Comparison of ENCODE assay signal across 1 cellular context in the genomic region with DNA sequence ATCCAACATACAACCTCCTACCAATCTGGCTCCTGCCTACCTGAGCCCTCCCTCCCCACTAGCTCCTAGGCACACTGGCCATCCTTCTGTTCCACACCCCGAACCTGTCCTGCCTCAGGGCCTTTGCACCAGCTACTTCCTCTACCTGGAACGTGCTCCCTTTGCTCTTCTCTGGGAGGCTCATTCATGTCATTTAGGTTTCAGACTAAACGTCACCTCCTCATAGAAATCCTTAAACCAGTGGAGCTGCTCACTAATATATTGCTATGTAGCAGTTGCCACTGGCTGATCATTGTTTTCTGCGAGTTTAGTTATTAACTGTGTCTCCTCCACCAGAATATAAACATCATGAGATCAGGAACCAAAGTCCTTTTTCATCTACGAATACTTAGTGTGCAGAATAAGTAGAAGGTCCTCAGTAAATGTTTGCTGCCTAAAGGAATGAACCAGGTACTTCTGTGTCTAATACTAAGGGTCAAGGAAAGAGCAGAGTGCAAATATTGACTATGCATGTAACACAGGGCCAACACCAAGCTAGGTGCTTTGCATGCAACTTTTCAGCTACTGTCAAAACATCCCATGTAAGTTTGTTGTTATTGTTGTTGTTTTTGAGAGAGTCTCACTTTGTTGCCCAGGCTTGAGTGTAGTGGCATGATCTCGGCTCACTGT.
TF ChIP-seq lines count a peak whose summit lies in the region.

No MANE protein-coding gene starts in this region.

TF ChIP-seq in HepG2, 621 proteins besides CTCF, POLR2A, EP300 and RAD21 (continued from another document and continues in another):
- TF ChIP-seq ZNF484 (CRISPR knock-in tag; IDR thresholded peaks at IDR 0.05; ENCODE audit: borderline replicate concordance, low read depth) (no peak), STAG1 (CRISPR knock-in tag; IDR thresholded peaks at IDR 0.05) (peak; percentile 30), GPN1 (CRISPR knock-in tag; IDR thresholded peaks at IDR 0.05; ENCODE audit: borderline replicate concordance) (no peak), SMARCE1 (IDR thresholded peaks at IDR 0.05; ENCODE audit: borderline replicate concordance) (no peak), ZFP41 (CRISPR knock-in tag; IDR thresholded peaks at IDR 0.05; ENCODE audit: borderline replicate concordance) (no peak), TOPORS (CRISPR knock-in tag; IDR thresholded peaks at IDR 0.05) (peak; percentile 25), ZNF260 (CRISPR knock-in tag; IDR thresholded peaks at IDR 0.05; ENCODE audit: borderline replicate concordance, low read depth) (no peak), POLR2AphosphoS5 (IDR thresholded peaks at IDR 0.05; ENCODE audit: low read depth, low read length) (peak; percentile 38; the same call in 1 of the 2 replicates), ZNF431 (CRISPR knock-in tag; IDR thresholded peaks at IDR 0.05; ENCODE audit: borderline replicate concordance, low read depth) (no peak; the same call in 1 of the 2 replicates), ZNF816 (CRISPR knock-in tag; IDR thresholded peaks at IDR 0.05; ENCODE audit: borderline replicate concordance) (no peak), ZFP82 (CRISPR knock-in tag; IDR thresholded peaks at IDR 0.05; ENCODE audit: borderline replicate concordance) (no peak), GATAD2A (CRISPR knock-in tag; IDR thresholded peaks at IDR 0.05) (peak; percentile 97), ZNF773 (CRISPR knock-in tag; IDR thresholded peaks at IDR 0.05; ENCODE audit: borderline replicate concordance) (no peak), ZSCAN31 (CRISPR knock-in tag; IDR thresholded peaks at IDR 0.05; ENCODE audit: low read depth) (no peak), REXO4 (CRISPR knock-in tag; IDR thresholded peaks at IDR 0.05; ENCODE audit: borderline replicate concordance) (no peak), ZSCAN20 (CRISPR knock-in tag; IDR thresholded peaks at IDR 0.05; ENCODE audit: borderline replicate concordance) (no peak), ZNF891 (CRISPR knock-in tag; IDR thresholded peaks at IDR 0.05) (no peak), ZC3H4 (CRISPR knock-in tag; IDR thresholded peaks at IDR 0.05; ENCODE audit: borderline replicate concordance) (no peak), CREB1 (IDR thresholded peaks at IDR 0.05) (no peak; the same call in 1 of the 2 replicates), CREB1 (CRISPR knock-in tag; IDR thresholded peaks at IDR 0.05) (peak; percentile 78), SYNCRIP (IDR thresholded peaks at IDR 0.05; ENCODE audit: insufficient read depth, low read depth, low read length) (no peak), RARG (CRISPR knock-in tag; IDR thresholded peaks at IDR 0.05; ENCODE audit: low read depth) (no peak), SAFB2 (CRISPR knock-in tag; IDR thresholded peaks at IDR 0.05; ENCODE audit: borderline replicate concordance, low read depth) (no peak; the same call in 1 of the 2 replicates), ZNF282 (IDR thresholded peaks at IDR 0.05; ENCODE audit: partially characterized antibody) (no peak), RELA (CRISPR knock-in tag; IDR thresholded peaks at IDR 0.05) (no peak; the same call in 1 of the 2 replicates), MLLT10 (CRISPR knock-in tag; IDR thresholded peaks at IDR 0.05) (no peak), SRSF4 (IDR thresholded peaks at IDR 0.05; ENCODE audit: low read depth, low read length, poor library complexity, severe bottlenecking) (no peak), SNAI1 (CRISPR knock-in tag; IDR thresholded peaks at IDR 0.05; ENCODE audit: borderline replicate concordance) (no peak), ZNF367 (CRISPR knock-in tag; IDR thresholded peaks at IDR 0.05; ENCODE audit: borderline replicate concordance) (no peak), ZBTB38 (CRISPR knock-in tag; IDR thresholded peaks at IDR 0.05) (no peak), KLF12 (CRISPR knock-in tag; IDR thresholded peaks at IDR 0.05; ENCODE audit: borderline replicate concordance) (no peak), RNF2 (conservative IDR thresholded peaks at IDR 0.05; ENCODE audit: low read depth) (no peak), ZNF547 (CRISPR knock-in tag; IDR thresholded peaks at IDR 0.05) (no peak), ZNF354B (CRISPR knock-in tag; IDR thresholded peaks at IDR 0.05) (no peak), EED (CRISPR knock-in tag; IDR thresholded peaks at IDR 0.05) (no peak), NFKBIZ (CRISPR knock-in tag; IDR thresholded peaks at IDR 0.05) (peak; percentile 93), ZNF776 (CRISPR knock-in tag; IDR thresholded peaks at IDR 0.05) (no peak), ZNF34 (CRISPR knock-in tag; IDR thresholded peaks at IDR 0.05; ENCODE audit: borderline replicate concordance) (no peak)
- TF ChIP-seq, protein P1, sequence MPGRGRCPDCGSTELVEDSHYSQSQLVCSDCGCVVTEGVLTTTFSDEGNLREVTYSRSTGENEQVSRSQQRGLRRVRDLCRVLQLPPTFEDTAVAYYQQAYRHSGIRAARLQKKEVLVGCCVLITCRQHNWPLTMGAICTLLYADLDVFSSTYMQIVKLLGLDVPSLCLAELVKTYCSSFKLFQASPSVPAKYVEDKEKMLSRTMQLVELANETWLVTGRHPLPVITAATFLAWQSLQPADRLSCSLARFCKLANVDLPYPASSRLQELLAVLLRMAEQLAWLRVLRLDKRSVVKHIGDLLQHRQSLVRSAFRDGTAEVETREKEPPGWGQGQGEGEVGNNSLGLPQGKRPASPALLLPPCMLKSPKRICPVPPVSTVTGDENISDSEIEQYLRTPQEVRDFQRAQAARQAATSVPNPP (CRISPR knock-in tag; IDR thresholded peaks at IDR 0.05): no peak
- TF ChIP-seq, protein P2, sequence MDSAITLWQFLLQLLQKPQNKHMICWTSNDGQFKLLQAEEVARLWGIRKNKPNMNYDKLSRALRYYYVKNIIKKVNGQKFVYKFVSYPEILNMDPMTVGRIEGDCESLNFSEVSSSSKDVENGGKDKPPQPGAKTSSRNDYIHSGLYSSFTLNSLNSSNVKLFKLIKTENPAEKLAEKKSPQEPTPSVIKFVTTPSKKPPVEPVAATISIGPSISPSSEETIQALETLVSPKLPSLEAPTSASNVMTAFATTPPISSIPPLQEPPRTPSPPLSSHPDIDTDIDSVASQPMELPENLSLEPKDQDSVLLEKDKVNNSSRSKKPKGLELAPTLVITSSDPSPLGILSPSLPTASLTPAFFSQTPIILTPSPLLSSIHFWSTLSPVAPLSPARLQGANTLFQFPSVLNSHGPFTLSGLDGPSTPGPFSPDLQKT (CRISPR knock-in tag; IDR thresholded peaks at IDR 0.05; ENCODE audit: borderline replicate concordance): no peak
- TF ChIP-seq, protein P3, sequence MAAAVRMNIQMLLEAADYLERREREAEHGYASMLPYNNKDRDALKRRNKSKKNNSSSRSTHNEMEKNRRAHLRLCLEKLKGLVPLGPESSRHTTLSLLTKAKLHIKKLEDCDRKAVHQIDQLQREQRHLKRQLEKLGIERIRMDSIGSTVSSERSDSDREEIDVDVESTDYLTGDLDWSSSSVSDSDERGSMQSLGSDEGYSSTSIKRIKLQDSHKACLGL (CRISPR knock-in tag; IDR thresholded peaks at IDR 0.05): no peak
- TF ChIP-seq, protein P4, sequence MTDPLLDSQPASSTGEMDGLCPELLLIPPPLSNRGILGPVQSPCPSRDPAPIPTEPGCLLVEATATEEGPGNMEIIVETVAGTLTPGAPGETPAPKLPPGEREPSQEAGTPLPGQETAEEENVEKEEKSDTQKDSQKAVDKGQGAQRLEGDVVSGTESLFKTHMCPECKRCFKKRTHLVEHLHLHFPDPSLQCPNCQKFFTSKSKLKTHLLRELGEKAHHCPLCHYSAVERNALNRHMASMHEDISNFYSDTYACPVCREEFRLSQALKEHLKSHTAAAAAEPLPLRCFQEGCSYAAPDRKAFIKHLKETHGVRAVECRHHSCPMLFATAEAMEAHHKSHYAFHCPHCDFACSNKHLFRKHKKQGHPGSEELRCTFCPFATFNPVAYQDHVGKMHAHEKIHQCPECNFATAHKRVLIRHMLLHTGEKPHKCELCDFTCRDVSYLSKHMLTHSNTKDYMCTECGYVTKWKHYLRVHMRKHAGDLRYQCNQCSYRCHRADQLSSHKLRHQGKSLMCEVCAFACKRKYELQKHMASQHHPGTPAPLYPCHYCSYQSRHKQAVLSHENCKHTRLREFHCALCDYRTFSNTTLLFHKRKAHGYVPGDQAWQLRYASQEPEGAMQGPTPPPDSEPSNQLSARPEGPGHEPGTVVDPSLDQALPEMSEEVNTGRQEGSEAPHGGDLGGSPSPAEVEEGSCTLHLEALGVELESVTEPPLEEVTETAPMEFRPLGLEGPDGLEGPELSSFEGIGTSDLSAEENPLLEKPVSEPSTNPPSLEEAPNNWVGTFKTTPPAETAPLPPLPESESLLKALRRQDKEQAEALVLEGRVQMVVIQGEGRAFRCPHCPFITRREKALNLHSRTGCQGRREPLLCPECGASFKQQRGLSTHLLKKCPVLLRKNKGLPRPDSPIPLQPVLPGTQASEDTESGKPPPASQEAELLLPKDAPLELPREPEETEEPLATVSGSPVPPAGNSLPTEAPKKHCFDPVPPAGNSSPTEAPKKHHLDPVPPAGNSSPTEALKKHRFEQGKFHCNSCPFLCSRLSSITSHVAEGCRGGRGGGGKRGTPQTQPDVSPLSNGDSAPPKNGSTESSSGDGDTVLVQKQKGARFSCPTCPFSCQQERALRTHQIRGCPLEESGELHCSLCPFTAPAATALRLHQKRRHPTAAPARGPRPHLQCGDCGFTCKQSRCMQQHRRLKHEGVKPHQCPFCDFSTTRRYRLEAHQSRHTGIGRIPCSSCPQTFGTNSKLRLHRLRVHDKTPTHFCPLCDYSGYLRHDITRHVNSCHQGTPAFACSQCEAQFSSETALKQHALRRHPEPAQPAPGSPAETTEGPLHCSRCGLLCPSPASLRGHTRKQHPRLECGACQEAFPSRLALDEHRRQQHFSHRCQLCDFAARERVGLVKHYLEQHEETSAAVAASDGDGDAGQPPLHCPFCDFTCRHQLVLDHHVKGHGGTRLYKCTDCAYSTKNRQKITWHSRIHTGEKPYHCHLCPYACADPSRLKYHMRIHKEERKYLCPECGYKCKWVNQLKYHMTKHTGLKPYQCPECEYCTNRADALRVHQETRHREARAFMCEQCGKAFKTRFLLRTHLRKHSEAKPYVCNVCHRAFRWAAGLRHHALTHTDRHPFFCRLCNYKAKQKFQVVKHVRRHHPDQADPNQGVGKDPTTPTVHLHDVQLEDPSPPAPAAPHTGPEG (CRISPR knock-in tag; IDR thresholded peaks at IDR 0.05): no peak
- TF ChIP-seq, protein P5, sequence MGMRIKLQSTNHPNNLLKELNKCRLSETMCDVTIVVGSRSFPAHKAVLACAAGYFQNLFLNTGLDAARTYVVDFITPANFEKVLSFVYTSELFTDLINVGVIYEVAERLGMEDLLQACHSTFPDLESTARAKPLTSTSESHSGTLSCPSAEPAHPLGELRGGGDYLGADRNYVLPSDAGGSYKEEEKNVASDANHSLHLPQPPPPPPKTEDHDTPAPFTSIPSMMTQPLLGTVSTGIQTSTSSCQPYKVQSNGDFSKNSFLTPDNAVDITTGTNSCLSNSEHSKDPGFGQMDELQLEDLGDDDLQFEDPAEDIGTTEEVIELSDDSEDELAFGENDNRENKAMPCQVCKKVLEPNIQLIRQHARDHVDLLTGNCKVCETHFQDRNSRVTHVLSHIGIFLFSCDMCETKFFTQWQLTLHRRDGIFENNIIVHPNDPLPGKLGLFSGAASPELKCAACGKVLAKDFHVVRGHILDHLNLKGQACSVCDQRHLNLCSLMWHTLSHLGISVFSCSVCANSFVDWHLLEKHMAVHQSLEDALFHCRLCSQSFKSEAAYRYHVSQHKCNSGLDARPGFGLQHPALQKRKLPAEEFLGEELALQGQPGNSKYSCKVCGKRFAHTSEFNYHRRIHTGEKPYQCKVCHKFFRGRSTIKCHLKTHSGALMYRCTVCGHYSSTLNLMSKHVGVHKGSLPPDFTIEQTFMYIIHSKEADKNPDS (CRISPR knock-in tag; IDR thresholded peaks at IDR 0.05): peak; percentile 99
- TF ChIP-seq, protein P6, sequence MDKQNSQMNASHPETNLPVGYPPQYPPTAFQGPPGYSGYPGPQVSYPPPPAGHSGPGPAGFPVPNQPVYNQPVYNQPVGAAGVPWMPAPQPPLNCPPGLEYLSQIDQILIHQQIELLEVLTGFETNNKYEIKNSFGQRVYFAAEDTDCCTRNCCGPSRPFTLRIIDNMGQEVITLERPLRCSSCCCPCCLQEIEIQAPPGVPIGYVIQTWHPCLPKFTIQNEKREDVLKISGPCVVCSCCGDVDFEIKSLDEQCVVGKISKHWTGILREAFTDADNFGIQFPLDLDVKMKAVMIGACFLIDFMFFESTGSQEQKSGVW (CRISPR knock-in tag; IDR thresholded peaks at IDR 0.05; ENCODE audit: borderline replicate concordance): no peak
- TF ChIP-seq, protein P7, sequence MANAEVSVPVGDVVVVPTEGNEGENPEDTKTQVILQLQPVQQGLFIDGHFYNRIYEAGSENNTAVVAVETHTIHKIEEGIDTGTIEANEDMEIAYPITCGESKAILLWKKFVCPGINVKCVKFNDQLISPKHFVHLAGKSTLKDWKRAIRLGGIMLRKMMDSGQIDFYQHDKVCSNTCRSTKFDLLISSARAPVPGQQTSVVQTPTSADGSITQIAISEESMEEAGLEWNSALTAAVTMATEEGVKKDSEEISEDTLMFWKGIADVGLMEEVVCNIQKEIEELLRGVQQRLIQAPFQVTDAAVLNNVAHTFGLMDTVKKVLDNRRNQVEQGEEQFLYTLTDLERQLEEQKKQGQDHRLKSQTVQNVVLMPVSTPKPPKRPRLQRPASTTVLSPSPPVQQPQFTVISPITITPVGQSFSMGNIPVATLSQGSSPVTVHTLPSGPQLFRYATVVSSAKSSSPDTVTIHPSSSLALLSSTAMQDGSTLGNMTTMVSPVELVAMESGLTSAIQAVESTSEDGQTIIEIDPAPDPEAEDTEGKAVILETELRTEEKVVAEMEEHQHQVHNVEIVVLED (CRISPR knock-in tag; IDR thresholded peaks at IDR 0.05; ENCODE audit: borderline replicate concordance): no peak
